ENCODE assay signal across 1 cellular context in the genomic region with DNA sequence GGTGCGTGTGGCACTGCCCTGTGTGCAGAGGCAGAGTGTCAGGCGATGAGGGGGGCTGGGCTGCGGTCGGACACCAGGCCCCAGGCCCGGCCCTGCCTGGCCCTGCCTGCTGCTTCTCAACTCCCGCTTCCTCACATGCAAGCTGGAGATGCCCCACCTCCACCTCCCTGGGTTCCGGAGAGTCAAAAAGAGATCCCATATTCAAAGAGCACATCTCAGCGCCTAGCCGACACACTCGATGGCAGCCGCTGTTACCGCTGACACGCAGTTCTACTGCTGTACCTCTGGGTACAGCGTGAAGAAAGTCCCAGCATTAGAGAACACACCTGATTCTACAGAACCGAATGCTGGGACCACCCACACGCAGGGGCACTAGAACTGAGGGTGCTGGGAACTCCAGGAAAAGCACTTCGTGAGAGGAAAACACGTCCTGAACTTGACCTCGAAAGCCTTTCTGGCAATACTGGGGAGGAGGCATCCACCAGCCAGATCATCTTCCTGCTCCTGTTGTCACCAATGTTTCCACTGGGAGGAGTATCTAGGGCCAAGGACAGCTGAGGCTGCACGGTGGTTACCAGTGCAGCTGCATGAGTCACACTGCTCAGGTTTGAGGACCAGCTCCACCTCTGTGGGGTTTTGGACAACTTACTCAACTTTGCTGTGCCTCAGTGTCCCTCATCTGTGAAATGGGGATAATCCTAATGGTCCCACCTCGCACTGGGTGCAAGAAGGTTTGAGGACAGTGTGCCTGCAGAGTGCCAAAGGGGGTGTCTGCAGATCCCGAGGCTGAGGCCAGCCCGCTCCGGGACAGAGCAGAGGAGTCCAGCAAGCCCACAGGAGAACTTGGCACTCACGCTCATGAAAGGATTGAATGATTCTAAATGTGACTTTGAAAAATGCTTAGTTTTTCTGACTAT.
TF ChIP-seq lines count a peak whose summit lies in the region.

No MANE protein-coding gene starts in this region.

TF ChIP-seq in HepG2, 621 proteins besides CTCF, POLR2A, EP300 and RAD21 (continued from another document and continues in another):
- TF ChIP-seq, protein P1, sequence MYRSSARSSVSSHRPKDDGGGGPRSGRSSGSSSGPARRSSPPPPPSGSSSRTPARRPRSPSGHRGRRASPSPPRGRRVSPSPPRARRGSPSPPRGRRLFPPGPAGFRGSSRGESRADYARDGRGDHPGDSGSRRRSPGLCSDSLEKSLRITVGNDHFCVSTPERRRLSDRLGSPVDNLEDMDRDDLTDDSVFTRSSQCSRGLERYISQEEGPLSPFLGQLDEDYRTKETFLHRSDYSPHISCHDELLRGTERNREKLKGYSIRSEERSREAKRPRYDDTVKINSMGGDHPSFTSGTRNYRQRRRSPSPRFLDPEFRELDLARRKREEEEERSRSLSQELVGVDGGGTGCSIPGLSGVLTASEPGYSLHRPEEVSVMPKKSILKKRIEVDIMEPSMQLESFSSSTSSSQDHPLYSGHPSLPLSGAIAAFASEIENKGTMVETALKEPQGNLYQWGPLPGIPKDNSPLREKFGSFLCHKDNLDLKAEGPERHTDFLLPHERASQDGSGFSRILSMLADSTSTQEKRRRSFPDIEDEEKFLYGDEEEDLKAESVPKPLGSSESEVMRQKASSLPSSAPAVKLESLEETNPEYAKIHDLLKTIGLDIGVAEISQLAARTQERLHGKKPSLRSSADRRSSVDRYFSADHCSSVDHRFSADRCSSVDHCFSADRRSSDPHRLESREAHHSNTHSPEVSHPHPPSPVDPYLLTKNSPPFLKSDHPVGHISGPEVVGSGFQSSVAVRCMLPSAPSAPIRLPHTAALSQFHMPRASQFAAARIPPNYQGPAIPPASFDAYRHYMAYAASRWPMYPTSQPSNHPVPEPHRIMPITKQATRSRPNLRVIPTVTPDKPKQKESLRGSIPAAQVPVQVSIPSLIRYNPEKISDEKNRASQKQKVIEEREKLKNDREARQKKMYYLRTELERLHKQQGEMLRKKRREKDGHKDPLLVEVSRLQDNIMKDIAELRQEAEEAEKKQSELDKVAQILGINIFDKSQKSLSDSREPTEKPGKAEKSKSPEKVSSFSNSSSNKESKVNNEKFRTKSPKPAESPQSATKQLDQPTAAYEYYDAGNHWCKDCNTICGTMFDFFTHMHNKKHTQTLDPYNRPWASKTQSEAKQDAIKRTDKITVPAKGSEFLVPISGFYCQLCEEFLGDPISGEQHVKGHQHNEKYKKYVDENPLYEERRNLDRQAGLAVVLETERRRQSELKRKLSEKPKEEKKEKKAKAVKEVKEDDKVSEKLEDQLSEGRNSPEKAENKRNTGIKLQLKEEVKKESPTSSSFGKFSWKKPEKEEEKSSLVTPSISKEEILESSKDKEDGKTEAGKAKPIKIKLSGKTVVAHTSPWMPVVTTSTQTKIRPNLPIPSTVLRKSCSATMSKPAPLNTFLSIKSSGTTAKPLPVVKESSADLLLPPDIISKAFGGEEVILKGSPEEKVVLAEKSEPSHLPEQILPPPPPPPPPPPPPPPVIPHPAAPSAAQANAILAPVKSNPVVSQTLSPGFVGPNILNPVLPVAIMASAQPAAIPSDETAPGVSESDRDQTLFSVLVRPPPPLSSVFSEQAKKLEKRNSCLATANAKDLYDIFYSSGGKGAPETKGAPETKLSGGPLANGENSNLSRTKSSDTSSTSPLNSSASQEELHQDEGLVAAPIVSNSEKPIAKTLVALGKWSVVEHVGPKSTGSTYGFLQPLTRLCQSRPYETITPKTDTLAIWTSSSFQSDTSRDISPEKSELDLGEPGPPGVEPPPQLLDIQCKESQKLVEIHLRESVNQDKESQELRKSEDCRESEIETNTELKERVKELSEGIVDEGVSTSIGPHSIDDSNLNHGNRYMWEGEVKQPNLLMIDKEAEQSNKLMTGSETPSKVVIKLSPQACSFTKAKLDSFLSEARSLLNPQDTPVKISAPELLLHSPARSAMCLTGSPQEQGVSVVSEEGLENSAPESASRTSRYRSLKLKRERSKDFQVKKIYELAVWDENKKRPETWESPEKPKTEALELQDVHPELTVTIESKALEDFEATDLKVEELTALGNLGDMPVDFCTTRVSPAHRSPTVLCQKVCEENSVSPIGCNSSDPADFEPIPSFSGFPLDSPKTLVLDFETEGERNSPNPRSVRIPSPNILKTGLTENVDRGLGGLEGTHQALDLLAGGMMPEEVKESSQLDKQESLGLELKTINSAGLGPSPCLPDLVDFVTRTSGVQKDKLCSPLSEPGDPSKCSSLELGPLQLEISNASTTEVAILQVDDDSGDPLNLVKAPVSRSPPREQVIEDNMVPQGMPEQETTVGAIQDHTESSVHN (CRISPR knock-in tag; IDR thresholded peaks at IDR 0.05) = no peak
- no peak for TF ChIP-seq NFIB (CRISPR knock-in tag; IDR thresholded peaks at IDR 0.05; ENCODE audit: borderline replicate concordance)
- TF ChIP-seq, protein P2, sequence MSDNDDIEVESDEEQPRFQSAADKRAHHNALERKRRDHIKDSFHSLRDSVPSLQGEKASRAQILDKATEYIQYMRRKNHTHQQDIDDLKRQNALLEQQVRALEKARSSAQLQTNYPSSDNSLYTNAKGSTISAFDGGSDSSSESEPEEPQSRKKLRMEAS (IDR thresholded peaks at IDR 0.05) = no peak
- no peak for TF ChIP-seq ZNF317 (CRISPR knock-in tag; IDR thresholded peaks at IDR 0.05)
- TF ChIP-seq ZNF441 (CRISPR knock-in tag; IDR thresholded peaks at IDR 0.05; ENCODE audit: borderline replicate concordance) = no peak
- TF ChIP-seq, protein P3, sequence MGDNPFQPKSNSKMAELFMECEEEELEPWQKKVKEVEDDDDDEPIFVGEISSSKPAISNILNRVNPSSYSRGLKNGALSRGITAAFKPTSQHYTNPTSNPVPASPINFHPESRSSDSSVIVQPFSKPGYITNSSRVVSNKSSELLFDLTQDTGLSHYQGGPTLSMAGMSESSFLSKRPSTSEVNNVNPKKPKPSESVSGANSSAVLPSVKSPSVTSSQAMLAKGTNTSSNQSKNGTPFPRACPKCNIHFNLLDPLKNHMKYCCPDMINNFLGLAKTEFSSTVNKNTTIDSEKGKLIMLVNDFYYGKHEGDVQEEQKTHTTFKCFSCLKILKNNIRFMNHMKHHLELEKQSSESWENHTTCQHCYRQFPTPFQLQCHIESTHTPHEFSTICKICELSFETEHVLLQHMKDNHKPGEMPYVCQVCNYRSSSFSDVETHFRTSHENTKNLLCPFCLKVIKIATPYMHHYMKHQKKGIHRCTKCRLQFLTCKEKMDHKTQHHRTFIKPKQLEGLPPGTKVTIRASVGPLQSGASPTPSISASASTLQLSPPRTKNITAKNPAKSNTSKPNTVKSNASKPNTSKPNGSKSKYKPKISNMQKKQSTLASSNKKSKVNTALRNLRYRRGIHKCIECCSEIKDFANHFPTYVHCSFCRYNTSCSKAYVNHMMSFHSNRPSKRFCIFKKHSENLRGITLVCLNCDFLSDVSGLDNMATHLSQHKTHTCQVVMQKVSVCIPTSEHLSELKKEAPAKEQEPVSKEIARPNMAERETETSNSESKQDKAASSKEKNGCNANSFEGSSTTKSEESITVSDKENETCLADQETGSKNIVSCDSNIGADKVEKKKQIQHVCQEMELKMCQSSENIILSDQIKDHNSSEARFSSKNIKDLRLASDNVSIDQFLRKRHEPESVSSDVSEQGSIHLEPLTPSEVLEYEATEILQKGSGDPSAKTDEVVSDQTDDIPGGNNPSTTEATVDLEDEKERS (CRISPR knock-in tag; IDR thresholded peaks at IDR 0.05) = no peak
- no peak for TF ChIP-seq DNMT3B (CRISPR knock-in tag; conservative IDR thresholded peaks at IDR 0.05)
- TF ChIP-seq, protein P4, sequence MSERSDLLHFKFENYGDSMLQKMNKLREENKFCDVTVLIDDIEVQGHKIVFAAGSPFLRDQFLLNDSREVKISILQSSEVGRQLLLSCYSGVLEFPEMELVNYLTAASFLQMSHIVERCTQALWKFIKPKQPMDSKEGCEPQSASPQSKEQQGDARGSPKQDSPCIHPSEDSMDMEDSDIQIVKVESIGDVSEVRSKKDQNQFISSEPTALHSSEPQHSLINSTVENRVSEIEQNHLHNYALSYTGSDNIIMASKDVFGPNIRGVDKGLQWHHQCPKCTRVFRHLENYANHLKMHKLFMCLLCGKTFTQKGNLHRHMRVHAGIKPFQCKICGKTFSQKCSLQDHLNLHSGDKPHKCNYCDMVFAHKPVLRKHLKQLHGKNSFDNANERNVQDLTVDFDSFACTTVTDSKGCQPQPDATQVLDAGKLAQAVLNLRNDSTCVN (CRISPR knock-in tag; IDR thresholded peaks at IDR 0.05; ENCODE audit: borderline replicate concordance) = no peak
- TF ChIP-seq, protein P5, sequence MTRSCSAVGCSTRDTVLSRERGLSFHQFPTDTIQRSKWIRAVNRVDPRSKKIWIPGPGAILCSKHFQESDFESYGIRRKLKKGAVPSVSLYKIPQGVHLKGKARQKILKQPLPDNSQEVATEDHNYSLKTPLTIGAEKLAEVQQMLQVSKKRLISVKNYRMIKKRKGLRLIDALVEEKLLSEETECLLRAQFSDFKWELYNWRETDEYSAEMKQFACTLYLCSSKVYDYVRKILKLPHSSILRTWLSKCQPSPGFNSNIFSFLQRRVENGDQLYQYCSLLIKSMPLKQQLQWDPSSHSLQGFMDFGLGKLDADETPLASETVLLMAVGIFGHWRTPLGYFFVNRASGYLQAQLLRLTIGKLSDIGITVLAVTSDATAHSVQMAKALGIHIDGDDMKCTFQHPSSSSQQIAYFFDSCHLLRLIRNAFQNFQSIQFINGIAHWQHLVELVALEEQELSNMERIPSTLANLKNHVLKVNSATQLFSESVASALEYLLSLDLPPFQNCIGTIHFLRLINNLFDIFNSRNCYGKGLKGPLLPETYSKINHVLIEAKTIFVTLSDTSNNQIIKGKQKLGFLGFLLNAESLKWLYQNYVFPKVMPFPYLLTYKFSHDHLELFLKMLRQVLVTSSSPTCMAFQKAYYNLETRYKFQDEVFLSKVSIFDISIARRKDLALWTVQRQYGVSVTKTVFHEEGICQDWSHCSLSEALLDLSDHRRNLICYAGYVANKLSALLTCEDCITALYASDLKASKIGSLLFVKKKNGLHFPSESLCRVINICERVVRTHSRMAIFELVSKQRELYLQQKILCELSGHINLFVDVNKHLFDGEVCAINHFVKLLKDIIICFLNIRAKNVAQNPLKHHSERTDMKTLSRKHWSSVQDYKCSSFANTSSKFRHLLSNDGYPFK (CRISPR knock-in tag; IDR thresholded peaks at IDR 0.05; ENCODE audit: borderline replicate concordance) = peak; percentile 41; the same call in 1 of the 2 replicates
- 0 out of 2 replicates have a peak, but pooled peaks have one; percentile 55 for TF ChIP-seq ZNF780A (CRISPR knock-in tag; IDR thresholded peaks at IDR 0.05)
- TF ChIP-seq ZSCAN20 (CRISPR knock-in tag; IDR thresholded peaks at IDR 0.05; ENCODE audit: borderline replicate concordance) = no peak
- no peak for TF ChIP-seq BRCA1 (CRISPR knock-in tag; IDR thresholded peaks at IDR 0.05)
- no peak for TF ChIP-seq KLF12 (CRISPR knock-in tag; IDR thresholded peaks at IDR 0.05; ENCODE audit: borderline replicate concordance)
- TF ChIP-seq, protein P6, sequence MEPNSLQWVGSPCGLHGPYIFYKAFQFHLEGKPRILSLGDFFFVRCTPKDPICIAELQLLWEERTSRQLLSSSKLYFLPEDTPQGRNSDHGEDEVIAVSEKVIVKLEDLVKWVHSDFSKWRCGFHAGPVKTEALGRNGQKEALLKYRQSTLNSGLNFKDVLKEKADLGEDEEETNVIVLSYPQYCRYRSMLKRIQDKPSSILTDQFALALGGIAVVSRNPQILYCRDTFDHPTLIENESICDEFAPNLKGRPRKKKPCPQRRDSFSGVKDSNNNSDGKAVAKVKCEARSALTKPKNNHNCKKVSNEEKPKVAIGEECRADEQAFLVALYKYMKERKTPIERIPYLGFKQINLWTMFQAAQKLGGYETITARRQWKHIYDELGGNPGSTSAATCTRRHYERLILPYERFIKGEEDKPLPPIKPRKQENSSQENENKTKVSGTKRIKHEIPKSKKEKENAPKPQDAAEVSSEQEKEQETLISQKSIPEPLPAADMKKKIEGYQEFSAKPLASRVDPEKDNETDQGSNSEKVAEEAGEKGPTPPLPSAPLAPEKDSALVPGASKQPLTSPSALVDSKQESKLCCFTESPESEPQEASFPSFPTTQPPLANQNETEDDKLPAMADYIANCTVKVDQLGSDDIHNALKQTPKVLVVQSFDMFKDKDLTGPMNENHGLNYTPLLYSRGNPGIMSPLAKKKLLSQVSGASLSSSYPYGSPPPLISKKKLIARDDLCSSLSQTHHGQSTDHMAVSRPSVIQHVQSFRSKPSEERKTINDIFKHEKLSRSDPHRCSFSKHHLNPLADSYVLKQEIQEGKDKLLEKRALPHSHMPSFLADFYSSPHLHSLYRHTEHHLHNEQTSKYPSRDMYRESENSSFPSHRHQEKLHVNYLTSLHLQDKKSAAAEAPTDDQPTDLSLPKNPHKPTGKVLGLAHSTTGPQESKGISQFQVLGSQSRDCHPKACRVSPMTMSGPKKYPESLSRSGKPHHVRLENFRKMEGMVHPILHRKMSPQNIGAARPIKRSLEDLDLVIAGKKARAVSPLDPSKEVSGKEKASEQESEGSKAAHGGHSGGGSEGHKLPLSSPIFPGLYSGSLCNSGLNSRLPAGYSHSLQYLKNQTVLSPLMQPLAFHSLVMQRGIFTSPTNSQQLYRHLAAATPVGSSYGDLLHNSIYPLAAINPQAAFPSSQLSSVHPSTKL (CRISPR knock-in tag; IDR thresholded peaks at IDR 0.05) = peak; percentile 55; the same call in 1 of the 2 replicates
- TF ChIP-seq, protein P7, sequence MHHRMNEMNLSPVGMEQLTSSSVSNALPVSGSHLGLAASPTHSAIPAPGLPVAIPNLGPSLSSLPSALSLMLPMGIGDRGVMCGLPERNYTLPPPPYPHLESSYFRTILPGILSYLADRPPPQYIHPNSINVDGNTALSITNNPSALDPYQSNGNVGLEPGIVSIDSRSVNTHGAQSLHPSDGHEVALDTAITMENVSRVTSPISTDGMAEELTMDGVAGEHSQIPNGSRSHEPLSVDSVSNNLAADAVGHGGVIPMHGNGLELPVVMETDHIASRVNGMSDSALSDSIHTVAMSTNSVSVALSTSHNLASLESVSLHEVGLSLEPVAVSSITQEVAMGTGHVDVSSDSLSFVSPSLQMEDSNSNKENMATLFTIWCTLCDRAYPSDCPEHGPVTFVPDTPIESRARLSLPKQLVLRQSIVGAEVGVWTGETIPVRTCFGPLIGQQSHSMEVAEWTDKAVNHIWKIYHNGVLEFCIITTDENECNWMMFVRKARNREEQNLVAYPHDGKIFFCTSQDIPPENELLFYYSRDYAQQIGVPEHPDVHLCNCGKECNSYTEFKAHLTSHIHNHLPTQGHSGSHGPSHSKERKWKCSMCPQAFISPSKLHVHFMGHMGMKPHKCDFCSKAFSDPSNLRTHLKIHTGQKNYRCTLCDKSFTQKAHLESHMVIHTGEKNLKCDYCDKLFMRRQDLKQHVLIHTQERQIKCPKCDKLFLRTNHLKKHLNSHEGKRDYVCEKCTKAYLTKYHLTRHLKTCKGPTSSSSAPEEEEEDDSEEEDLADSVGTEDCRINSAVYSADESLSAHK (CRISPR knock-in tag; IDR thresholded peaks at IDR 0.05; ENCODE audit: borderline replicate concordance) = no peak
